23 cellular contexts compared by ENCODE assay signal in genomic region chr4:174383783-174384182, GRCh38.
"Had no signal": no experiment of that assay in that cellular context is flagged by ENCODE, and none has a peak within 500 bp of the region (broad histone marks: within the 10 kb centered on the region; RNA-seq: fewer than 3 reads in every experiment).

No MANE protein-coding gene starts in this region.

- H3K9me3 ChIP-seq: esophagus muscularis mucosa, gastrocnemius medialis, mucosa of descending colon, neutrophil, psoas muscle, spleen, stomach, upper lobe of left lung, uterus had no signal

- H3K36me3 Mint-ChIP-seq: immature natural killer cell; naive thymus-derived CD8-positive, alpha-beta T cell; stimulated activated memory B cell treated with anti-CD40 and anti-IgM and Interleukin-4, amounts not matched to agents 10 μg/mL and 1 μg/mL and 100 μg/mL, for 72 hours had no signal

- H3K36me3 ChIP-seq: esophagus muscularis mucosa, gastrocnemius medialis, neutrophil, spleen, stomach, upper lobe of left lung, uterus had no signal

- H3K27ac ChIP-seq: epithelial cell of prostate, esophagus muscularis mucosa, gastrocnemius medialis, neutrophil, psoas muscle, spleen, stomach, upper lobe of left lung, uterus had no signal

- H3K4me1 Mint-ChIP-seq: naive thymus-derived CD8-positive, alpha-beta T cell; stimulated activated memory B cell treated with anti-CD40 and anti-IgM and Interleukin-4, amounts not matched to agents 10 μg/mL and 1 μg/mL and 100 μg/mL, for 72 hours had no signal

- H3K27ac Mint-ChIP-seq: immature natural killer cell; stimulated activated memory B cell treated with anti-CD40 and anti-IgM and Interleukin-4, amounts not matched to agents 10 μg/mL and 1 μg/mL and 100 μg/mL, for 72 hours had no signal

- H3K4me1 ChIP-seq: gastrocnemius medialis, psoas muscle, spleen, stomach, upper lobe of left lung had no signal

- H3K27me3 ChIP-seq: esophagus muscularis mucosa, gastrocnemius medialis, neutrophil, spleen, stomach, upper lobe of left lung, uterus had no signal

- H3K4me3 ChIP-seq: esophagus muscularis mucosa, gastrocnemius medialis, lung, mucosa of descending colon, psoas muscle, spleen, stomach, upper lobe of left lung, uterus had no signal

- H3K4me3 Mint-ChIP-seq: immature natural killer cell; naive thymus-derived CD8-positive, alpha-beta T cell; stimulated activated memory B cell treated with anti-CD40 and anti-IgM and Interleukin-4, amounts not matched to agents 10 μg/mL and 1 μg/mL and 100 μg/mL, for 72 hours had no signal

- DNase-seq: effector memory CD4-positive, alpha-beta T cell; gastrocnemius medialis; glutamatergic neuron; immature natural killer cell; left ventricle myocardium superior; mesenchymal stem cell; naive thymus-derived CD8-positive, alpha-beta T cell; psoas muscle; spleen; stimulated activated CD4-positive, alpha-beta T cell treated with anti-CD3 and anti-CD28 coated beads, Interleukin-15, amount 100 ng/mL, for 24 hours; stimulated activated CD4-positive, alpha-beta T cell treated with anti-CD3 and anti-CD28 coated beads, Interleukin-1b, Interleukin-23, amount 100 ng/mL, for 48 hours; stimulated activated CD4-positive, alpha-beta T cell treated with anti-CD3 and anti-CD28 coated beads, Interleukin-4, amount 100 ng/mL, for 24 hours; stomach; substantia nigra; uterus had no signal

- FAIRE-seq: keratinocyte had no signal

- H3K9me3 Mint-ChIP-seq: immature natural killer cell; naive thymus-derived CD8-positive, alpha-beta T cell; stimulated activated memory B cell treated with anti-CD40 and anti-IgM and Interleukin-4, amounts not matched to agents 10 μg/mL and 1 μg/mL and 100 μg/mL, for 72 hours had no signal
